Comparison of ENCODE assay signal across 9 cellular contexts in the genomic region with DNA sequence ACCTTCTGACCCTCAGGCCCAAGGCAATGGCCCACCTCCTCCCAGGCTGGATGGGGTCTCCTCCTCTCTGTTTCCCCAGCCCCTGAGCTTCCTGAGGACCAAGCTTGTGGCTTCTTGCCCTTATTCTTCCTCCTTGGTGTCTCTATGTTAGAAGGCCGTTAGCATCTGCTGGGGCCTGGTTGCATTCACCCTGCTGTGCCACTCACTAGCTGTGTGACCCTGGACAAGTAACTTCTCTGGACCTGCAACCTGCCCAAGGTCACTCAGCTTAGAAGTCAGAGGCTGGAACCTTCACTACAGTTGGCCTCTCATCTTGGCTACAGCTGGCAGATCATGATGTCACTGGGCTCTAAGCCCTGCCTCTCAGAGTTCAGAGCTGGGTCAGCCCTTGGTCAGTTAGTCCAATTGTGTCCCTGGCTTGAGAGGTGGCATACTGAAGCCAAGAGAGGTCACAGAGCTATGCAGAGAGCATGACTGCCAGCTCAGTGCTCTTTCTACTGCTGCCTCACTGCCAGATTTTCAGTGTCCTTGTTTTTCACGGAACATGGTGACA. TPM values are rescaled to one million over a fixed set of nuclear protein-coding genes. Genes with fewer than 3 reads are reported as not detected.
DNase-seq lines count a peak whose midpoint lies in the region; ATAC-seq, FAIRE-seq and TF ChIP-seq lines count a peak whose summit lies in the region.
"Had no signal": no experiment of that assay in that cellular context is flagged by ENCODE, and none has a peak within 500 bp of the region (broad histone marks: within the 10 kb centered on the region; RNA-seq: fewer than 3 reads in every experiment).

No MANE protein-coding gene starts in this region.

- POLR2A ChIA-PET in SK-N-SH (lab: Yijun Ruan, JAX) (interaction anchor here (1.5 kb wide), 1 partner anchor 71 kb away, joined by 6 read pairs; a partner anchor contains a TSS), HepG2 (lab: Yijun Ruan, JAX) (interaction anchor here (1.0 to 5.3 kb wide), 2 partner anchors 14 to 46 kb away, joined by 3 to 83 read pairs; a partner anchor contains a TSS)

- H3K27me3 ChIP-seq in SK-N-SH (ENCODE audit: insufficient read depth) (no peaks in the 10 kb centered on the region), body of pancreas (no peaks in the 10 kb centered on the region), HepG2 (ENCODE audit: control insufficient read depth in 1 of 2, insufficient read depth in 2 of 2, low read length in 2 of 2) (peaks cover 0 to under 1% of the 10 kb centered on the region in 2 experiments; a peak in 2 of 5 replicates), suprapubic skin (no peaks in the 10 kb centered on the region)

- TF ChIP-seq RAD21 in SK-N-SH (IDR thresholded peaks at IDR 0.05; ENCODE audit: low read length): no peak
- no peak for TF ChIP-seq RAD21 in HepG2 (CRISPR knock-in tag; IDR thresholded peaks at IDR 0.05)

- in situ Hi-C loops in HepG2 (cut with HindIII; ENCODE audit: extremely low pct_ligation_motif_present, low pct_unique_long_range_greater_than_20kb): no loop called here

- H3K4me2 ChIP-seq in SK-N-SH: peak overlapping the region; percentile 88
- peak overlapping the region; percentile 91 for H3K4me2 ChIP-seq in HepG2 (ENCODE audit: low read depth, low read length)

- H3K9me2 ChIP-seq in SK-N-SH: no peaks in the 10 kb centered on the region

- ATAC-seq in SK-N-SH treated with all-trans-retinoic acid at 6 μM for 48 hours (no peak), body of pancreas (peak; percentile 19), HepG2 (no peak)

- CTCF ChIA-PET in SK-N-SH (lab: Yijun Ruan, JAX): interaction anchor here (0.9 to 1.8 kb wide), 3 partner anchors 11 to 91 kb away, joined by 3 to 8 read pairs (median 4); no protein-coding TSS in a partner anchor
- CTCF ChIA-PET in HepG2 (lab: Yijun Ruan, JAX; ENCODE audit: low intra/inter-chr PET ratio, low total read pairs): no interaction called here

- no peak overlapping the region for H2AFZ ChIP-seq in SK-N-SH (ENCODE audit: low read depth)
- H2AFZ ChIP-seq in HepG2 (ENCODE audit: low read length): no peak overlapping the region

- H3K9me3 ChIP-seq in SK-N-SH (no peaks in the 10 kb centered on the region), body of pancreas (no peaks in the 10 kb centered on the region), HepG2 (ENCODE audit: low read length) (no peaks in the 10 kb centered on the region), suprapubic skin (no peaks in the 10 kb centered on the region)

- H3K27ac ChIP-seq in SK-N-SH (ENCODE audit: low read depth in 2 of 2, low read length in 1 of 2) (peak overlapping the region in 1 of 2 experiments; percentile 96; a peak in 3 of 4 replicates), body of pancreas (peak overlapping the region; percentile 91 to 97 (median 92)), HepG2 (ENCODE audit: extremely low read length, insufficient read depth, low read length) (no peak overlapping the region), suprapubic skin (peak overlapping the region; percentile 96)

- H3K9ac ChIP-seq in SK-N-SH (no peak overlapping the region), HepG2 (ENCODE audit: insufficient read depth, low read depth, low read length) (peak overlapping the region; percentile 32)

- BruUV-seq in HepG2 (replicated peaks; lab: Mats Ljungman, UMichigan): no TSS peak

- H4K20me1 ChIP-seq in SK-N-SH (ENCODE audit: insufficient read depth) (no peaks in the 10 kb centered on the region; the same call in 1 of the 2 replicates), HepG2 (ENCODE audit: insufficient read depth, low read length) (no peaks in the 10 kb centered on the region)

- TF ChIP-seq CTCF in SK-N-SH (IDR thresholded peaks at IDR 0.05) (no peak), body of pancreas (IDR thresholded peaks at IDR 0.05) (no peak), HepG2 (CRISPR knock-in tag; IDR thresholded peaks at IDR 0.05) (no peak), suprapubic skin (IDR thresholded peaks at IDR 0.05) (no peak)

- FAIRE-seq in HepG2 (lab: Jason Lieb, UNC): no peak

- TF ChIP-seq EP300 in SK-N-SH (IDR thresholded peaks at IDR 0.05; ENCODE audit: borderline replicate concordance in 1 of 2, low read depth in 1 of 2, low read length in 1 of 2) (no peak), HepG2 (IDR thresholded peaks at IDR 0.05; ENCODE audit: low read depth in 2 of 2, low read length in 2 of 2) (no peak), HepG2 (CRISPR knock-in tag; IDR thresholded peaks at IDR 0.05; ENCODE audit: borderline replicate concordance) (no peak), suprapubic skin (IDR thresholded peaks at IDR 0.05) (no peak)

- no peaks in the 10 kb centered on the region for H3K36me3 ChIP-seq in SK-N-SH (replicated peaks in 1 of 2; ENCODE audit: control insufficient read depth in 1 of 2, insufficient read depth in 2 of 2, low read length in 1 of 2)
- no peaks in the 10 kb centered on the region for H3K36me3 ChIP-seq in body of pancreas (replicated peaks in 1 of 2; ENCODE audit: insufficient read depth in 1 of 2, low read depth in 2 of 2)
- no peaks in the 10 kb centered on the region for H3K36me3 ChIP-seq in HepG2 (replicated peaks in 1 of 2; ENCODE audit: control insufficient read depth in 1 of 2, insufficient read depth in 2 of 2, low read length in 2 of 2)
- no peaks in the 10 kb centered on the region for H3K36me3 ChIP-seq in suprapubic skin

- H3K4me3 ChIP-seq in SK-N-SH (ENCODE audit: low read depth in 2 of 2, low read length in 1 of 2) (no peak overlapping the region), body of pancreas (no peak overlapping the region), HepG2 (replicated peaks in 1 of 3; ENCODE audit: insufficient read depth in 1 of 3, low read depth in 2 of 3, low read length in 3 of 3) (peak overlapping the region in 1 of 3 experiments; percentile 29; a peak in 1 of 6 replicates), suprapubic skin (no peak overlapping the region)

- intact Hi-C loops in body of pancreas (cut with DNase I): no loop called here
- intact Hi-C loops in HepG2 (cut with micrococcal nuclease; ENCODE audit: unreplicated experiment): no loop called here

- peaks cover 43 to 55% of the 10 kb centered on the region in 2 experiments; a peak in 3 of 4 replicates for H3K4me1 ChIP-seq in SK-N-SH (ENCODE audit: control insufficient read depth in 1 of 2, insufficient read depth in 2 of 2, low read depth in 1 of 2, low read length in 1 of 2)
- H3K4me1 ChIP-seq in body of pancreas: peaks cover 46% of the 10 kb centered on the region
- H3K4me1 ChIP-seq in HepG2 (ENCODE audit: insufficient read depth, low read length): peaks cover 52% of the 10 kb centered on the region
- peaks cover 51% of the 10 kb centered on the region for H3K4me1 ChIP-seq in suprapubic skin

- 75% methylated on average over 1 of the region's 2 CpGs for WGBS in SK-N-SH (ENCODE audit: low lambda C conversion rate)
- 33 to 42% methylated on average over 2 of the region's 2 CpGs for WGBS in body of pancreas, 2 donors
- 0% methylated on average over 2 of the region's 2 CpGs for WGBS in HepG2 (ENCODE audit: low lambda C conversion rate)
- WGBS in suprapubic skin: 61% methylated on average over 2 of the region's 2 CpGs

- TF ChIP-seq POLR2A in body of pancreas (IDR thresholded peaks at IDR 0.05): no peak
- TF ChIP-seq POLR2A in HepG2 (IDR thresholded peaks at IDR 0.05; ENCODE audit: insufficient read depth in 1 of 2, low read depth in 2 of 2, low read length in 2 of 2): no peak
- no peak for TF ChIP-seq POLR2A in suprapubic skin (IDR thresholded peaks at IDR 0.05)

- H3K79me2 ChIP-seq in SK-N-SH (ENCODE audit: insufficient read depth): peaks cover 30% of the 10 kb centered on the region
- H3K79me2 ChIP-seq in HepG2 (ENCODE audit: insufficient read depth, low read length): no peaks in the 10 kb centered on the region

- H3F3A ChIP-seq in SK-N-SH (replicated peaks; ENCODE audit: insufficient read depth): peaks cover 64% of the 10 kb centered on the region

- DNase-seq in SK-N-SH (no peak), body of pancreas (peak; percentile 60 to 73 (median 67)), HepG2 (ENCODE audit: low spot score) (peak; percentile 78), suprapubic skin (ENCODE audit: low spot score in 2 of 2) (no peak), NCI-H82 treated with DMSO at 0.1 percent for 48 hours (lab: John Stamatoyannopoulos, UW; ENCODE audit: unreplicated experiment) (no peak), NCI-H446 (lab: John Stamatoyannopoulos, UW) (no peak), SHP77 treated with DMSO at 0.1 percent for 48 hours (lab: John Stamatoyannopoulos, UW) (no peak)
- DNase-seq: NCI-H524 treated with DMSO at 0.1 percent for 48 hours had no signal

RNA-seq across cellular contexts. Expression of a gene that starts 3.0 kb away (rescaled TPM):
- polyA plus RNA-seq in SK-N-SH (2012; rRNA removed) (79.9 and 133 TPM in 2 replicates), HepG2 (2011; rRNA removed) (115 and 135 TPM in 2 replicates)
- 69.0 and 90.2 TPM in 2 replicates for polyA plus RNA-seq in SK-N-SH (2012; cell fraction: cytosol; rRNA removed)
- polyA plus RNA-seq in SK-N-SH (2012; cell fraction: nucleus; rRNA removed): 67.8 and 133 TPM in 2 replicates
- total RNA-seq in body of pancreas (100 to 1,000 TPM in 1 of 2 donors, 10 to 100 TPM in 1; 20.0 to 211 TPM), HepG2 (2016; rRNA removed; fragmentation: Illumina TruSeq; extraction: Trizol) (371 and 409 TPM in 2 replicates), suprapubic skin (1,000 to 10,000 TPM in 1 of 4 donors, 100 to 1,000 TPM in 3; 375 to 1,014 (median 463) TPM)
- 157 and 189 TPM in 2 replicates for total RNA-seq in HepG2 (2016; cell fraction: cytosol; rRNA removed; fragmentation: Illumina TruSeq; extraction: Trizol; ENCODE audit: low read depth)
- 352 and 408 TPM in 2 replicates for total RNA-seq in HepG2 (2016; cell fraction: insoluble cytoplasmic fraction; rRNA removed; fragmentation: Illumina TruSeq; extraction: Trizol)
- 229 and 245 TPM in 2 replicates for total RNA-seq in HepG2 (2016; cell fraction: membrane; rRNA removed; fragmentation: Illumina TruSeq; extraction: Trizol)
- total RNA-seq in HepG2 (2016; cell fraction: nucleus; rRNA removed; fragmentation: Illumina TruSeq; extraction: Trizol): 163 and 193 TPM in 2 replicates
- 73.7 and 154 TPM in 2 replicates for polyA plus RNA-seq in HepG2 (2011; cell fraction: cytosol; rRNA removed)
- 59.7 and 92.9 TPM in 2 replicates for polyA plus RNA-seq in HepG2 (2011; cell fraction: nucleus; rRNA removed)
- polyA plus RNA-seq in HepG2 (2012): 238 and 414 TPM in 2 replicates
- polyA plus RNA-seq in HepG2 (2016; cell fraction: cytosol; fragmentation: Illumina TruSeq; extraction: Trizol; ENCODE audit: low read depth): 372 and 462 TPM in 2 replicates
- 827 and 1,007 TPM in 2 replicates for polyA plus RNA-seq in HepG2 (2016; cell fraction: insoluble cytoplasmic fraction; fragmentation: Illumina TruSeq; extraction: Trizol; ENCODE audit: low read depth)
- polyA plus RNA-seq in HepG2 (2016; cell fraction: membrane; fragmentation: Illumina TruSeq; extraction: Trizol; ENCODE audit: low read depth): 520 and 590 TPM in 2 replicates
- polyA plus RNA-seq in HepG2 (2016; cell fraction: nucleus; fragmentation: Illumina TruSeq; extraction: Trizol; ENCODE audit: insufficient read depth, low read depth): 496 and 540 TPM in 2 replicates
- 32.0 and 145 TPM in 2 replicates for polyA minus RNA-seq in HepG2 (2011; rRNA and poly(A)+ RNA removed; ENCODE audit: low replicate concordance)
- 123 and 174 TPM in 2 replicates for polyA minus RNA-seq in HepG2 (2011; cell fraction: cytosol; rRNA and poly(A)+ RNA removed)
- polyA minus RNA-seq in HepG2 (2011; cell fraction: nucleus; rRNA and poly(A)+ RNA removed): 12.1 and 19.8 TPM in 2 replicates

RNA-seq across cellular contexts. Expression of a gene that starts 14.2 kb away (rescaled TPM):
- polyA plus RNA-seq in SK-N-SH (2012; rRNA removed): 106 and 205 TPM in 2 replicates
- 94.6 and 121 TPM in 2 replicates for polyA plus RNA-seq in SK-N-SH (2012; cell fraction: cytosol; rRNA removed)
- 52.0 and 151 TPM in 2 replicates for polyA plus RNA-seq in SK-N-SH (2012; cell fraction: nucleus; rRNA removed)
- total RNA-seq in body of pancreas: 100 to 1,000 TPM in 1 of 2 donors, 10 to 100 TPM in 1; 99.9 to 679 TPM
- total RNA-seq in HepG2 (2016; rRNA removed; fragmentation: Illumina TruSeq; extraction: Trizol): 1,072 and 1,398 TPM in 2 replicates
- total RNA-seq in HepG2 (2016; cell fraction: cytosol; rRNA removed; fragmentation: Illumina TruSeq; extraction: Trizol; ENCODE audit: low read depth): 449 and 580 TPM in 2 replicates
- total RNA-seq in HepG2 (2016; cell fraction: insoluble cytoplasmic fraction; rRNA removed; fragmentation: Illumina TruSeq; extraction: Trizol): 1,060 and 1,516 TPM in 2 replicates
- total RNA-seq in HepG2 (2016; cell fraction: membrane; rRNA removed; fragmentation: Illumina TruSeq; extraction: Trizol): 620 and 688 TPM in 2 replicates
- 375 and 428 TPM in 2 replicates for total RNA-seq in HepG2 (2016; cell fraction: nucleus; rRNA removed; fragmentation: Illumina TruSeq; extraction: Trizol)
- polyA plus RNA-seq in HepG2 (2011; rRNA removed): 65.7 and 110 TPM in 2 replicates
- 60.2 and 170 TPM in 2 replicates for polyA plus RNA-seq in HepG2 (2011; cell fraction: cytosol; rRNA removed)
- polyA plus RNA-seq in HepG2 (2011; cell fraction: nucleus; rRNA removed): 44.6 and 58.6 TPM in 2 replicates
- 41.0 and 60.0 TPM in 2 replicates for polyA plus RNA-seq in HepG2 (2012)
- 331 and 417 TPM in 2 replicates for polyA plus RNA-seq in HepG2 (2016; cell fraction: cytosol; fragmentation: Illumina TruSeq; extraction: Trizol; ENCODE audit: low read depth)
- polyA plus RNA-seq in HepG2 (2016; cell fraction: insoluble cytoplasmic fraction; fragmentation: Illumina TruSeq; extraction: Trizol; ENCODE audit: low read depth): 916 and 1,090 TPM in 2 replicates
- 493 and 496 TPM in 2 replicates for polyA plus RNA-seq in HepG2 (2016; cell fraction: membrane; fragmentation: Illumina TruSeq; extraction: Trizol; ENCODE audit: low read depth)
- polyA plus RNA-seq in HepG2 (2016; cell fraction: nucleus; fragmentation: Illumina TruSeq; extraction: Trizol; ENCODE audit: insufficient read depth, low read depth): 455 and 459 TPM in 2 replicates
- 37.7 and 61.5 TPM in 2 replicates for polyA minus RNA-seq in HepG2 (2011; rRNA and poly(A)+ RNA removed; ENCODE audit: low replicate concordance)
- polyA minus RNA-seq in HepG2 (2011; cell fraction: cytosol; rRNA and poly(A)+ RNA removed): 10.3 and 29.3 TPM in 2 replicates
- polyA minus RNA-seq in HepG2 (2011; cell fraction: nucleus; rRNA and poly(A)+ RNA removed): 4.0 and 4.5 TPM in 2 replicates
- 1,000 to 10,000 TPM in 1 of 4 donors, 100 to 1,000 TPM in 3; 454 to 1,259 (median 584) TPM for total RNA-seq in suprapubic skin

RNA-seq across cellular contexts. Expression of a gene that starts 21.1 kb away (rescaled TPM):
- polyA plus RNA-seq in SK-N-SH (2012; rRNA removed): 0.45 and 1.3 TPM in 2 replicates
- polyA plus RNA-seq in SK-N-SH (2012; cell fraction: cytosol; rRNA removed): 0.49 and 0.51 TPM in 2 replicates
- 0.15 TPM in 2 replicates for polyA plus RNA-seq in SK-N-SH (2012; cell fraction: nucleus; rRNA removed)
- 100 to 1,000 TPM in 1 of 2 donors, 1 to 10 TPM in 1; 9.6 to 112 TPM for total RNA-seq in body of pancreas
- 4.6 and 5.5 TPM in 2 replicates for total RNA-seq in HepG2 (2016; rRNA removed; fragmentation: Illumina TruSeq; extraction: Trizol)
- 3.8 and 10.7 TPM in 2 replicates for total RNA-seq in HepG2 (2016; cell fraction: cytosol; rRNA removed; fragmentation: Illumina TruSeq; extraction: Trizol; ENCODE audit: low read depth)
- total RNA-seq in HepG2 (2016; cell fraction: insoluble cytoplasmic fraction; rRNA removed; fragmentation: Illumina TruSeq; extraction: Trizol): 4.5 and 5.2 TPM in 2 replicates
- 4.8 and 6.1 TPM in 2 replicates for total RNA-seq in HepG2 (2016; cell fraction: membrane; rRNA removed; fragmentation: Illumina TruSeq; extraction: Trizol)
- 1.6 and 1.9 TPM in 2 replicates for total RNA-seq in HepG2 (2016; cell fraction: nucleus; rRNA removed; fragmentation: Illumina TruSeq; extraction: Trizol)
- polyA plus RNA-seq in HepG2 (2011; rRNA removed): not detected in 2 replicates
- polyA plus RNA-seq in HepG2 (2011; cell fraction: cytosol; rRNA removed): 0.17 TPM in 1 of 2 replicates, not detected in the other
- not detected in 2 replicates for polyA plus RNA-seq in HepG2 (2011; cell fraction: nucleus; rRNA removed)
- polyA plus RNA-seq in HepG2 (2012): not detected in 2 replicates
- polyA plus RNA-seq in HepG2 (2016; cell fraction: cytosol; fragmentation: Illumina TruSeq; extraction: Trizol; ENCODE audit: low read depth): 4.5 and 9.2 TPM in 2 replicates
- polyA plus RNA-seq in HepG2 (2016; cell fraction: insoluble cytoplasmic fraction; fragmentation: Illumina TruSeq; extraction: Trizol; ENCODE audit: low read depth): 5.1 and 5.3 TPM in 2 replicates
- 4.1 and 7.0 TPM in 2 replicates for polyA plus RNA-seq in HepG2 (2016; cell fraction: membrane; fragmentation: Illumina TruSeq; extraction: Trizol; ENCODE audit: low read depth)
- polyA plus RNA-seq in HepG2 (2016; cell fraction: nucleus; fragmentation: Illumina TruSeq; extraction: Trizol; ENCODE audit: insufficient read depth, low read depth): 2.3 and 3.0 TPM in 2 replicates
- not detected in 2 replicates for polyA minus RNA-seq in HepG2 (2011; rRNA and poly(A)+ RNA removed; ENCODE audit: low replicate concordance)
- polyA minus RNA-seq in HepG2 (2011; cell fraction: cytosol; rRNA and poly(A)+ RNA removed): not detected in 2 replicates
- polyA minus RNA-seq in HepG2 (2011; cell fraction: nucleus; rRNA and poly(A)+ RNA removed): not detected in 2 replicates
- 10 to 100 TPM; 13.6 to 41.7 (median 20.5) TPM for total RNA-seq in suprapubic skin

RNA-seq across cellular contexts. Expression of a gene that starts 22.0 kb away (rescaled TPM):
- polyA plus RNA-seq in SK-N-SH (2012; rRNA removed): 0.43 TPM in 1 of 2 replicates, not detected in the other
- 0.08 and 0.12 TPM in 2 replicates for polyA plus RNA-seq in SK-N-SH (2012; cell fraction: cytosol; rRNA removed)
- 0.22 TPM in 1 of 2 replicates, not detected in the other for polyA plus RNA-seq in SK-N-SH (2012; cell fraction: nucleus; rRNA removed)
- total RNA-seq in body of pancreas: not detected
- total RNA-seq in HepG2 (2016; rRNA removed; fragmentation: Illumina TruSeq; extraction: Trizol): not detected in 2 replicates
- not detected in 2 replicates for total RNA-seq in HepG2 (2016; cell fraction: cytosol; rRNA removed; fragmentation: Illumina TruSeq; extraction: Trizol; ENCODE audit: low read depth)
- total RNA-seq in HepG2 (2016; cell fraction: insoluble cytoplasmic fraction; rRNA removed; fragmentation: Illumina TruSeq; extraction: Trizol): not detected in 2 replicates
- not detected in 2 replicates for total RNA-seq in HepG2 (2016; cell fraction: membrane; rRNA removed; fragmentation: Illumina TruSeq; extraction: Trizol)
- not detected in 2 replicates for total RNA-seq in HepG2 (2016; cell fraction: nucleus; rRNA removed; fragmentation: Illumina TruSeq; extraction: Trizol)
- not detected in 2 replicates for polyA plus RNA-seq in HepG2 (2011; rRNA removed)
- not detected in 2 replicates for polyA plus RNA-seq in HepG2 (2011; cell fraction: cytosol; rRNA removed)
- not detected in 2 replicates for polyA plus RNA-seq in HepG2 (2011; cell fraction: nucleus; rRNA removed)
- not detected in 2 replicates for polyA plus RNA-seq in HepG2 (2012)
- polyA plus RNA-seq in HepG2 (2016; cell fraction: cytosol; fragmentation: Illumina TruSeq; extraction: Trizol; ENCODE audit: low read depth): not detected in 2 replicates
- polyA plus RNA-seq in HepG2 (2016; cell fraction: insoluble cytoplasmic fraction; fragmentation: Illumina TruSeq; extraction: Trizol; ENCODE audit: low read depth): not detected in 2 replicates
- not detected in 2 replicates for polyA plus RNA-seq in HepG2 (2016; cell fraction: membrane; fragmentation: Illumina TruSeq; extraction: Trizol; ENCODE audit: low read depth)
- polyA plus RNA-seq in HepG2 (2016; cell fraction: nucleus; fragmentation: Illumina TruSeq; extraction: Trizol; ENCODE audit: insufficient read depth, low read depth): not detected in 2 replicates
- polyA minus RNA-seq in HepG2 (2011; rRNA and poly(A)+ RNA removed; ENCODE audit: low replicate concordance): not detected in 2 replicates
- polyA minus RNA-seq in HepG2 (2011; cell fraction: cytosol; rRNA and poly(A)+ RNA removed): not detected in 2 replicates
- polyA minus RNA-seq in HepG2 (2011; cell fraction: nucleus; rRNA and poly(A)+ RNA removed): not detected in 2 replicates
- total RNA-seq in suprapubic skin: not detected

RNA-seq across cellular contexts. Expression of a gene that starts 27.1 kb away (rescaled TPM):
- polyA plus RNA-seq in SK-N-SH (2012; rRNA removed) (3.5 and 5.4 TPM in 2 replicates), HepG2 (2011; rRNA removed) (4.8 and 8.3 TPM in 2 replicates)
- polyA plus RNA-seq in SK-N-SH (2012; cell fraction: cytosol; rRNA removed): 1.4 and 3.6 TPM in 2 replicates
- 0.64 and 1.3 TPM in 2 replicates for polyA plus RNA-seq in SK-N-SH (2012; cell fraction: nucleus; rRNA removed)
- total RNA-seq in body of pancreas (100 to 1,000 TPM in 1 of 2 donors, not detected in 1; 268 TPM), HepG2 (2016; rRNA removed; fragmentation: Illumina TruSeq; extraction: Trizol) (10.4 and 14.0 TPM in 2 replicates), suprapubic skin (10 to 100 TPM in 3 of 4 donors, 1 to 10 TPM in 1; 5.2 to 93.7 (median 29.4) TPM)
- 1.2 and 6.7 TPM in 2 replicates for total RNA-seq in HepG2 (2016; cell fraction: cytosol; rRNA removed; fragmentation: Illumina TruSeq; extraction: Trizol; ENCODE audit: low read depth)
- 11.0 and 11.9 TPM in 2 replicates for total RNA-seq in HepG2 (2016; cell fraction: insoluble cytoplasmic fraction; rRNA removed; fragmentation: Illumina TruSeq; extraction: Trizol)
- total RNA-seq in HepG2 (2016; cell fraction: membrane; rRNA removed; fragmentation: Illumina TruSeq; extraction: Trizol): 3.9 and 4.7 TPM in 2 replicates
- 2.4 and 4.5 TPM in 2 replicates for total RNA-seq in HepG2 (2016; cell fraction: nucleus; rRNA removed; fragmentation: Illumina TruSeq; extraction: Trizol)
- 5.8 and 10.7 TPM in 2 replicates for polyA plus RNA-seq in HepG2 (2011; cell fraction: cytosol; rRNA removed)
- polyA plus RNA-seq in HepG2 (2011; cell fraction: nucleus; rRNA removed): 2.9 and 3.7 TPM in 2 replicates
- 4.1 and 6.6 TPM in 2 replicates for polyA plus RNA-seq in HepG2 (2012)
- polyA plus RNA-seq in HepG2 (2016; cell fraction: cytosol; fragmentation: Illumina TruSeq; extraction: Trizol; ENCODE audit: low read depth): 3.5 TPM in 2 replicates
- 12.3 and 12.6 TPM in 2 replicates for polyA plus RNA-seq in HepG2 (2016; cell fraction: insoluble cytoplasmic fraction; fragmentation: Illumina TruSeq; extraction: Trizol; ENCODE audit: low read depth)
- 6.3 and 7.2 TPM in 2 replicates for polyA plus RNA-seq in HepG2 (2016; cell fraction: membrane; fragmentation: Illumina TruSeq; extraction: Trizol; ENCODE audit: low read depth)
- 10.5 and 12.1 TPM in 2 replicates for polyA plus RNA-seq in HepG2 (2016; cell fraction: nucleus; fragmentation: Illumina TruSeq; extraction: Trizol; ENCODE audit: insufficient read depth, low read depth)
- polyA minus RNA-seq in HepG2 (2011; rRNA and poly(A)+ RNA removed; ENCODE audit: low replicate concordance): 9.5 TPM in 1 of 2 replicates, not detected in the other
- 2.8 TPM in 1 of 2 replicates, not detected in the other for polyA minus RNA-seq in HepG2 (2011; cell fraction: cytosol; rRNA and poly(A)+ RNA removed)
- 1.5 TPM in 1 of 2 replicates, not detected in the other for polyA minus RNA-seq in HepG2 (2011; cell fraction: nucleus; rRNA and poly(A)+ RNA removed)

Comparison
In these comparisons a context has a peak if more than half of its experiments do, and no peak if none do; other contexts are left out.
1. DNase-seq: peak in body of pancreas (4 of 4) and HepG2 (single experiment); none in SK-N-SH (single experiment), suprapubic skin (0 of 2), NCI-H82 treated with DMSO at 0.1 percent for 48 hours (single experiment), NCI-H446 (0 of 2) and SHP77 treated with DMSO at 0.1 percent for 48 hours (single experiment).